In genomic region chr2:149740490-149740889, GRCh38 we compare ENCODE assay signal across 16 cellular contexts.
DNase-seq lines count a peak whose midpoint lies in the region; ATAC-seq, FAIRE-seq and TF ChIP-seq lines count a peak whose summit lies in the region.
"Had no signal": no experiment of that assay in that cellular context is flagged by ENCODE, and none has a peak within 500 bp of the region (broad histone marks: within the 10 kb centered on the region; RNA-seq: fewer than 3 reads in every experiment).

No MANE protein-coding gene starts in this region.

- FAIRE-seq in keratinocyte (lab: Jason Lieb, UNC), result no peak
- FAIRE-seq: A204.1, GM12891, H54 had no signal

- H3K9me1 ChIP-seq in keratinocyte (ENCODE audit: control insufficient read depth, extremely low read depth, insufficient read depth, low read length), result no peaks in the 10 kb centered on the region

- no peaks in the 10 kb centered on the region for H3K36me3 ChIP-seq in Panc1 (ENCODE audit: control insufficient read depth, insufficient read depth, low read length)
- no peaks in the 10 kb centered on the region for H3K36me3 ChIP-seq in keratinocyte (ENCODE audit: control insufficient read depth in 2 of 2, extremely low read depth in 1 of 2, insufficient read depth in 2 of 2, low read length in 2 of 2)

- no peaks in the 10 kb centered on the region for H3K79me2 ChIP-seq in keratinocyte (ENCODE audit: control insufficient read depth, insufficient read depth, low read length)

- H4K20me1 ChIP-seq in keratinocyte (ENCODE audit: control insufficient read depth, extremely low read depth, insufficient read depth, low read length), result no peaks in the 10 kb centered on the region

- BruUV-seq in Panc1 (replicated peaks; lab: Mats Ljungman, UMichigan), result no TSS peak

- H3K27ac ChIP-seq in Panc1 (ENCODE audit: low read length) (peak overlapping the region; percentile 48; the same call in 1 of the 2 replicates), keratinocyte (ENCODE audit: control insufficient read depth, insufficient read depth, low read length) (peak overlapping the region; percentile 27)

- no peak for ATAC-seq in Panc1

- peaks cover 4% of the 10 kb centered on the region; the same call in 1 of the 2 replicates for H3K9me3 ChIP-seq in Panc1 (ENCODE audit: control insufficient read depth, insufficient read depth, low read depth, low read length)
- H3K9me3 ChIP-seq in keratinocyte (ENCODE audit: control insufficient read depth, low read depth, low read length), result no peaks in the 10 kb centered on the region

- intact Hi-C loops in Panc1 (cut with micrococcal nuclease; ENCODE audit: unreplicated experiment), result no loop called here

- H3K9ac ChIP-seq in keratinocyte (ENCODE audit: control insufficient read depth, extremely low read depth, insufficient read depth, low read length), result no peak overlapping the region

- POLR2A ChIA-PET in Panc1 (lab: Charles Lee), result no interaction called here

- CTCF ChIA-PET in Panc1 (lab: Charles Lee), result no interaction called here

- in situ Hi-C loops in Panc1 (cut with HindIII; ENCODE audit: low pct_unique_long_range_greater_than_20kb, low sequenced_read_pairs), result no loop called here

- dilution Hi-C loops in keratinocyte (cut with MboI; ENCODE audit: extremely low pct_ligation_motif_present, low sequenced_read_pairs), result no loop called here

- H3K27me3 ChIP-seq in Panc1 (ENCODE audit: control insufficient read depth, insufficient read depth, low read length), result no peaks in the 10 kb centered on the region
- H3K27me3 ChIP-seq in keratinocyte (ENCODE audit: control insufficient read depth, extremely low read depth, insufficient read depth, low read length), result no peaks in the 10 kb centered on the region

- H3K4me3 ChIP-seq in Panc1 (ENCODE audit: low read depth in 2 of 2, low read length in 2 of 2) (no peak overlapping the region), keratinocyte (ENCODE audit: control insufficient read depth in 2 of 3, extremely low read depth in 1 of 3, insufficient read depth in 2 of 3, low read depth in 1 of 3, low read length in 3 of 3) (no peak overlapping the region)

- TF ChIP-seq CTCF in Panc1 (IDR thresholded peaks at IDR 0.05) (no peak), keratinocyte (optimal IDR thresholded peaks at IDR 0.05 in 1 of 3, IDR thresholded peaks at IDR 0.05 in 1 of 3, conservative IDR thresholded peaks at IDR 0.05 in 1 of 3; ENCODE audit: extremely low read depth in 1 of 3, insufficient read depth in 2 of 3, low read length in 3 of 3) (no peak)

- H2AFZ ChIP-seq in keratinocyte (ENCODE audit: control insufficient read depth, low read length), result peak overlapping the region; percentile 31

- DNase-seq in Panc1 (ENCODE audit: low read depth, low spot score), result no peak
- DNase-seq in cerebellar cortex (ENCODE audit: low spot score), result peak; percentile 52
- DNase-seq in keratinocyte (ENCODE audit: low read depth, low spot score), result no peak
- no peak for DNase-seq in NCI-H146 (lab: John Stamatoyannopoulos, UW)
- DNase-seq in DMS153 (lab: John Stamatoyannopoulos, UW), result no peak
- DNase-seq in middle frontal gyrus (ENCODE audit: extremely low spot score, low spot score), result no peak
- DNase-seq in amniotic stem cell (lab: John Stamatoyannopoulos, UW), result no peak
- DNase-seq: C1 segment of cervical spinal cord; Calu3; CD4-positive, alpha-beta T cell; DMS 273 treated with DMSO at 0.1 percent for 48 hours; DMS79 treated with DMSO at 0.1 percent for 48 hours; EL had no signal

- no peak overlapping the region for H3K4me2 ChIP-seq in keratinocyte (ENCODE audit: control insufficient read depth, extremely low read depth, insufficient read depth, low read depth, low read length)

- H3K4me1 ChIP-seq in Panc1 (ENCODE audit: control insufficient read depth, insufficient read depth, low read length) (no peaks in the 10 kb centered on the region), keratinocyte (ENCODE audit: control insufficient read depth, extremely low read depth, insufficient read depth, low read length) (peaks cover 47% of the 10 kb centered on the region)
